ENCODE assay signal across 8 cellular contexts in genomic region chr19:46753420-46754155, GRCh38. TPM values are rescaled to one million over a fixed set of nuclear protein-coding genes. Genes with fewer than 3 reads are reported as not detected.
DNase-seq lines count a peak whose midpoint lies in the region; ATAC-seq and TF ChIP-seq lines count a peak whose summit lies in the region.

No MANE protein-coding gene starts in this region.

- TF ChIP-seq CTCF in KMS-11 (conservative IDR thresholded peaks at IDR 0.05; ENCODE audit: low read depth, low read length) = peak; percentile 66

- H3K27ac ChIP-seq in KMS-11 = no peak overlapping the region

- no peaks in the 10 kb centered on the region for H3K79me2 ChIP-seq in KMS-11 (ENCODE audit: insufficient read depth, low read depth)

- in situ Hi-C loops in SK-MEL-5 (cut with HindIII; ENCODE audit: low pct_unique_long_range_greater_than_20kb, low sequenced_read_pairs) = no loop called here

- no peaks in the 10 kb centered on the region for H3K27me3 ChIP-seq in KMS-11 (ENCODE audit: insufficient read depth, low read depth)

- no peaks in the 10 kb centered on the region for H3K36me3 ChIP-seq in KMS-11 (ENCODE audit: insufficient read depth)

- ATAC-seq in GM18909 (IDR thresholded peaks at IDR 0.05; ENCODE audit: poor library complexity, unreplicated experiment) (no peak), GM19324 (IDR thresholded peaks at IDR 0.05; ENCODE audit: low FRiP score, unreplicated experiment) (no peak)

- no peak overlapping the region for H2AFZ ChIP-seq in KMS-11 (ENCODE audit: low read depth)

- H3K4me1 ChIP-seq in KMS-11 (ENCODE audit: low read depth, poor library complexity, severe bottlenecking) = peaks cover 13% of the 10 kb centered on the region

- H3K4me3 ChIP-seq in KMS-11 (IDR thresholded peaks at IDR 0.05; ENCODE audit: insufficient read depth, low read depth, low read length) = no peak overlapping the region

- H3K9ac ChIP-seq in KMS-11 = no peak overlapping the region

- no peaks in the 10 kb centered on the region for H4K20me1 ChIP-seq in KMS-11 (ENCODE audit: insufficient read depth)

- DNase-seq in DMS53 treated with DMSO at 0.1 percent for 48 hours (lab: John Stamatoyannopoulos, UW; ENCODE audit: unreplicated experiment) (peak; percentile 57), SK-MEL-5 (ENCODE audit: low read depth, low spot score) (peak; percentile 59), iPS-NIHi7 (ENCODE audit: extremely low spot score) (peak; percentile 77)
- peak; percentile 73 for DNase-seq in activated naive CD4-positive, alpha-beta T cell treated with Interleukin-2 at 50 U/mL for 16 hours
- peak; percentile 36 to 60 (median 48) for DNase-seq in stimulated activated CD4-positive, alpha-beta T cell treated with anti-CD3 and anti-CD28 coated beads, TNF-alpha, amount 100 ng/mL, for 48 hours (ENCODE audit: low read depth in 3 of 3)

- peak overlapping the region; percentile 26; the same call in 1 of the 2 replicates for H3K4me2 ChIP-seq in KMS-11

RNA-seq across cellular contexts. Expression of gene STRN4, which starts 7.3 kb away (rescaled TPM):
- total RNA-seq in SK-MEL-5 (2014; rRNA removed; shearing (Covaris generic)) = 52.7 and 61.9 TPM in 2 replicates
- polyA plus RNA-seq in SK-MEL-5 (2015; cell fraction: cytosol; rRNA removed) = 107 and 144 TPM in 2 replicates
- polyA plus RNA-seq in SK-MEL-5 (2015; cell fraction: nucleus; rRNA removed) = 158 and 177 TPM in 2 replicates

RNA-seq across cellular contexts. Expression of gene FKRP, which starts 7.7 kb away (rescaled TPM):
- total RNA-seq in SK-MEL-5 (2014; rRNA removed; shearing (Covaris generic)) = 10.3 and 11.3 TPM in 2 replicates
- polyA plus RNA-seq in SK-MEL-5 (2015; cell fraction: cytosol; rRNA removed) = 25.0 and 25.4 TPM in 2 replicates
- polyA plus RNA-seq in SK-MEL-5 (2015; cell fraction: nucleus; rRNA removed) = 63.1 and 65.4 TPM in 2 replicates

RNA-seq across cellular contexts. Expression of gene SLC1A5, which starts 34.8 kb away (rescaled TPM):
- 90.2 and 105 TPM in 2 replicates for total RNA-seq in SK-MEL-5 (2014; rRNA removed; shearing (Covaris generic))
- polyA plus RNA-seq in SK-MEL-5 (2015; cell fraction: cytosol; rRNA removed) = 221 and 258 TPM in 2 replicates
- 61.7 and 70.8 TPM in 2 replicates for polyA plus RNA-seq in SK-MEL-5 (2015; cell fraction: nucleus; rRNA removed)

RNA-seq across cellular contexts. Expression of gene PRKD2, which starts 36.7 kb away (rescaled TPM):
- total RNA-seq in SK-MEL-5 (2014; rRNA removed; shearing (Covaris generic)) = 3.2 and 4.6 TPM in 2 replicates
- polyA plus RNA-seq in SK-MEL-5 (2015; cell fraction: cytosol; rRNA removed) = 11.4 and 12.2 TPM in 2 replicates
- polyA plus RNA-seq in SK-MEL-5 (2015; cell fraction: nucleus; rRNA removed) = 22.6 and 25.8 TPM in 2 replicates
